ENCODE assay signal across 26 cellular contexts in genomic region chr11:91308069-91308468, GRCh38.
"Had no signal": no experiment of that assay in that cellular context is flagged by ENCODE, and none has a peak within 500 bp of the region (broad histone marks: within the 10 kb centered on the region; RNA-seq: fewer than 3 reads in every experiment).

No MANE protein-coding gene starts in this region.

- ATAC-seq: esophagus mucosa; gastrocnemius medialis; left lobe of liver; naive thymus-derived CD8-positive, alpha-beta T cell; sciatic nerve; stimulated activated naive CD8-positive, alpha-beta T cell treated with anti-CD3 and anti-CD28 coated beads, Interleukin-15, amount 100 ng/mL, for 72 hours had no signal

- H3K4me3 ChIP-seq: colonic mucosa, gastrocnemius medialis, lung, prostate gland, right atrium auricular region, smooth muscle cell, suprapubic skin, transverse colon had no signal

- H3K9me3 ChIP-seq: colonic mucosa, gastrocnemius medialis, prostate gland, right atrium auricular region, suprapubic skin, transverse colon had no signal

- H3K27ac ChIP-seq: colonic mucosa, epithelial cell of prostate, gastrocnemius medialis, prostate gland, right atrium auricular region, suprapubic skin, transverse colon had no signal

- DNase-seq: colonic mucosa; effector CD8-positive, alpha-beta T cell; endodermal cell; gastrocnemius medialis; head of caudate nucleus; kidney; mesenchymal stem cell; naive thymus-derived CD8-positive, alpha-beta T cell; nephron progenitor cell; nucleus accumbens; stimulated activated CD4-positive, alpha-beta T cell treated with anti-CD3 and anti-CD28 coated beads, Interleukin-12 subunit alpha, Interleukin-12 subunit beta, amount 100 ng/mL, for 4 hours; stimulated activated CD4-positive, alpha-beta T cell treated with anti-CD3 and anti-CD28 coated beads, Interleukin-1b, Interleukin-23, amount 100 ng/mL, for 48 hours; stimulated activated CD4-positive, alpha-beta T cell treated with anti-CD3 and anti-CD28 coated beads, Interleukin-4, amount 100 ng/mL, for 1 hour; stimulated activated CD8-positive, alpha-beta memory T cell treated with anti-CD3 and anti-CD28 coated beads, Interleukin-4, amount 100 ng/mL, for 48 hours; stimulated activated naive CD4-positive, alpha-beta T cell; stimulated activated naive CD8-positive, alpha-beta T cell treated with anti-CD3 and anti-CD28 coated beads, Interleukin-15, amount 100 ng/mL, for 72 hours; transverse colon had no signal

- H3K27me3 ChIP-seq: colonic mucosa, gastrocnemius medialis, right atrium auricular region, suprapubic skin, transverse colon had no signal

- H3K4me2 ChIP-seq: smooth muscle cell had no signal

- H3K4me1 ChIP-seq: colonic mucosa, gastrocnemius medialis, prostate gland, right atrium auricular region, suprapubic skin, transverse colon had no signal

- H3K36me3 ChIP-seq: colonic mucosa, gastrocnemius medialis, prostate gland, right atrium auricular region, suprapubic skin, transverse colon had no signal
